ENCODE assay signal across 31 cellular contexts in the genomic region with DNA sequence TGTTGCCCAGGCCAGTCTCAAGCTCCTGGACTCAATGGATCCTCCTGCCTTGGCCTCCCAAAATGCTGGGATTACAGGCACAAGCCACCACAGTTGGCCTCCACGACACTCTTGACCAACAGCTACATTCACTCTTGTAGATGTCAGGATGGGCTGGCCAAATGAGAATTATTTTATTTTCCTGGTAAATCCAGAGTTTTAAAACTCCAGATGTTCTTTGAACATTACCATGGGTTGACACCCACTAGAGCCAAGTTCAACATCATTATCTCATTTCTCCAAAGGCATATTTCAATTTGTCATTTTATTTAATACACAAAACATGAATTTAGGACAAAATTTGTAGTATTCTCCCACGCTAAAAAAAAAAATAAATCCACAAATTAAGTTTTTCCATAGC.
"Had no signal": no experiment of that assay in that cellular context is flagged by ENCODE, and none has a peak within 500 bp of the region (broad histone marks: within the 10 kb centered on the region; RNA-seq: fewer than 3 reads in every experiment).

No MANE protein-coding gene starts in this region.

- H3K4me3 Mint-ChIP-seq: activated CD4-positive, alpha-beta T cell treated with anti-CD3 and anti-CD28 coated beads for 36 hours; activated CD4-positive, alpha-beta T cell treated with anti-CD3 and anti-CD28 coated beads, Interleukin-2, amount 10 ng/mL, durations not matched to agents 7 days and 5 days; activated CD8-positive, alpha-beta T cell treated with anti-CD3 and anti-CD28 coated beads, Interleukin-2, amount 10 ng/mL, durations not matched to agents 7 days and 5 days; activated naive CD4-positive, alpha-beta T cell treated with anti-CD3 and anti-CD28 coated beads for 36 hours; activated T-cell treated with anti-CD3 and anti-CD28 coated beads, Interleukin-2, amount 50 U/mL, for 24 hours; T-helper 2 cell treated with Interferon-gamma antibody and Interleukin-4, amounts not matched to agents 5 μg/mL and 100 μg/mL, for 36 hours; WTC11 had no signal

- H3K27ac ChIP-seq: ascending aorta, cardiac muscle cell, PC-9, RWPE1, SK-N-MC had no signal

- H3K27me3 Mint-ChIP-seq: activated CD4-positive, alpha-beta T cell treated with anti-CD3 and anti-CD28 coated beads for 36 hours; activated CD4-positive, alpha-beta T cell treated with anti-CD3 and anti-CD28 coated beads, Interleukin-2, amount 10 ng/mL, durations not matched to agents 7 days and 5 days; activated T-cell treated with anti-CD3 and anti-CD28 coated beads, Interleukin-2, amount 50 U/mL, for 24 hours had no signal

- ATAC-seq: activated CD4-positive, alpha-beta T cell treated with anti-CD3 and anti-CD28 coated beads for 36 hours; activated CD4-positive, CD25-positive, alpha-beta regulatory T cell treated with anti-CD3 and anti-CD28 coated beads, Interleukin-2, amount 50 U/mL, for 24 hours; activated CD8-positive, alpha-beta T cell treated with anti-CD3 and anti-CD28 coated beads, Interleukin-2, amount 10 ng/mL, durations not matched to agents 7 days and 5 days; activated naive CD4-positive, alpha-beta T cell treated with anti-CD3 and anti-CD28 coated beads, Interleukin-2, amount 50 U/mL, for 72 hours; K562; Right ventricle myocardium inferior; WTC11 had no signal

- H3K36me3 ChIP-seq: ascending aorta, cardiac muscle cell had no signal

- H3K4me3 ChIP-seq: ascending aorta, cardiac muscle cell, K562, PC-9, SK-N-MC had no signal

- H3K27me3 ChIP-seq: ascending aorta, cardiac muscle cell had no signal

- DNase-seq: activated CD4-positive, alpha-beta T cell treated with anti-CD3 and anti-CD28 coated beads for 36 hours; activated CD4-positive, alpha-beta T cell treated with anti-CD3 and anti-CD28 coated beads, Interleukin-2, amount 10 ng/mL, durations not matched to agents 7 days and 5 days; activated CD4-positive, alpha-beta T cell treated with anti-CD3 and anti-CD28 coated beads, Interleukin-2, amount 50 U/mL, for 48 hours; activated CD8-positive, alpha-beta T cell treated with anti-CD3 and anti-CD28 coated beads, Interleukin-2, amount 10 ng/mL, durations not matched to agents 7 days and 5 days; activated gamma-delta T cell treated with Interleukin-2 at 50 U/mL for 16 hours; activated naive CD4-positive, alpha-beta T cell treated with anti-CD3 and anti-CD28 coated beads for 36 hours; activated T-cell treated with anti-CD3 and anti-CD28 coated beads, Interleukin-2, amount 50 U/mL, for 24 hours; amygdala; cerebellar nuclear complex; NCI-H1092 treated with DMSO at 0.1 percent for 48 hours; NCI-H146; NCI-H187; NCI-H2029 treated with DMSO at 0.1 percent for 48 hours; NCI-H2107; NCI-H2171; NCI-H510A; NCI-H526; NCI-H748 treated with DMSO at 0.1 percent for 48 hours; NK-92 treated with Interleukin-12 subunit alpha and Interleukin-12 subunit beta, amount 100 ng/mL, for 24 hours; PC-9 had no signal

- H3K9me3 ChIP-seq: ascending aorta had no signal

- H3K27ac Mint-ChIP-seq: activated CD4-positive, alpha-beta T cell treated with anti-CD3 and anti-CD28 coated beads for 36 hours; activated CD4-positive, alpha-beta T cell treated with anti-CD3 and anti-CD28 coated beads, Interleukin-2, amount 10 ng/mL, durations not matched to agents 7 days and 5 days; activated CD8-positive, alpha-beta T cell treated with anti-CD3 and anti-CD28 coated beads, Interleukin-2, amount 10 ng/mL, durations not matched to agents 7 days and 5 days; activated naive CD4-positive, alpha-beta T cell treated with anti-CD3 and anti-CD28 coated beads for 36 hours; activated naive CD4-positive, alpha-beta T cell treated with anti-CD3 and anti-CD28 coated beads, Interleukin-2, amount 50 U/mL, for 72 hours; activated T-cell treated with anti-CD3 and anti-CD28 coated beads, Interleukin-2, amount 50 U/mL, for 24 hours; activated T-helper 2 cell treated with anti-CD3 and anti-CD28 coated beads, Interferon-gamma antibody, Interleukin-2, Interleukin-4, amounts not matched to agents 10 μg/mL and 5 μg/mL and 100 μg/mL, durations not matched to agents 14 hours and 24 hours and 36 hours; T-helper 2 cell treated with Interferon-gamma antibody and Interleukin-4, amounts not matched to agents 5 μg/mL and 100 μg/mL, for 36 hours; WTC11 had no signal

- H3K9me3 Mint-ChIP-seq: activated T-helper 2 cell treated with anti-CD3 and anti-CD28 coated beads, Interferon-gamma antibody, Interleukin-2, Interleukin-4, amounts not matched to agents 10 μg/mL and 5 μg/mL and 100 μg/mL, durations not matched to agents 14 hours and 24 hours and 36 hours; T-helper 2 cell treated with Interferon-gamma antibody and Interleukin-4, amounts not matched to agents 5 μg/mL and 100 μg/mL, for 36 hours had no signal
